ENCODE assay signal across 1 cellular context in the genomic region with DNA sequence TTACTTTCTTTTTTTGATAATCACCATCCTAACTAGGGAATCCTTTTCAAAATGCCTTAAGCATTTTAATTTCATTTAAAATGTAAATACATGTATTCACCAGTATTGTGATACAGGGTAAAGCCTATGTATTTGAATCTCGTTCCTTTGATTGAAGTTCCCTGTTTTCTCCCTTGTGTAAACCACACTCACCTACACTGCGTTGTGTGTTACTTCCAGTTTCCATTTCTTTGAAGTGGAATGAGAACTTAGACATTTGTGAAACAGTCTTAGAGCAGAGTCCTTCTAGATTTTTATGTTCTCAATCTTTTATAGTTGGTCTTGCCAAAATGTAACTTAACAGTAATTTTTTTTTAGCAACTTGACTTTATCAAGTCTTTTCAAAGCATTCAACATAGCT.
TF ChIP-seq lines count a peak whose summit lies in the region.

No MANE protein-coding gene starts in this region.

TF ChIP-seq in WTC11, 78 proteins besides CTCF, POLR2A, EP300 and RAD21 (continued from another document):
- TF ChIP-seq, protein P1, sequence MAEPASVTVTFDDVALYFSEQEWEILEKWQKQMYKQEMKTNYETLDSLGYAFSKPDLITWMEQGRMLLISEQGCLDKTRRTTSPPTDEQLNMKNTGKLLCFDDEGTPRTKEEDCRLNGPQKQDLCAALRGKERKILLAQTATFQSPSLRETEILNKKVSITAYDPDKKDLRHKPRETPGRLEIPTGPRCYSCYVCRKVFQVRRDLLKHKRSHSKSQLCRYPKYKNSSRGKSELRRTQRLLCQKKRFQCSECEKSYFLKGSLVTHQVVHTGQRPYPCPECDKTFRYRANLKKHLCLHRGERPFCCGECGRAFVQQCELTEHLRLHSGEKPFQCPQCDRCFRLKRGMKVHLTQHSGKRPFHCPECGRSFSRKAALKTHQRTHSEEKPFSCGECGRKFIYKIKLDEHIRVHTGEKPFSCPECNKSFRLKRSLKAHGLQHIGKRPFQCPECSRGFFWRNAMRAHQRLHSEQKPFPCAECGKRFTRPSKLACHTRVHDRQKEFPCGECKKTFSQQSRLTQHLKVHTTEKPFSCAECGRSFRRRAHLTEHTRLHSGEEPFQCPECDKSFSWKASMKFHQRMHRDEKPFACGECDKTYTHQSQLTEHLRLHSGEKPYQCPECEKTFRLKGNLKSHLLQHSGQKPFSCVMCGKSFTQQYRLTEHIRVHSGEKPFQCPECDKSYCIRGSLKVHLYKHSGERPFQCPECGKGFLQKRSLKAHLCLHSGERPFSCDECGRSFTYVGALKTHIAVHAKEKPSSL (CRISPR knock-in tag; conservative IDR thresholded peaks at IDR 0.05) = no peak
- TF ChIP-seq, protein P2, sequence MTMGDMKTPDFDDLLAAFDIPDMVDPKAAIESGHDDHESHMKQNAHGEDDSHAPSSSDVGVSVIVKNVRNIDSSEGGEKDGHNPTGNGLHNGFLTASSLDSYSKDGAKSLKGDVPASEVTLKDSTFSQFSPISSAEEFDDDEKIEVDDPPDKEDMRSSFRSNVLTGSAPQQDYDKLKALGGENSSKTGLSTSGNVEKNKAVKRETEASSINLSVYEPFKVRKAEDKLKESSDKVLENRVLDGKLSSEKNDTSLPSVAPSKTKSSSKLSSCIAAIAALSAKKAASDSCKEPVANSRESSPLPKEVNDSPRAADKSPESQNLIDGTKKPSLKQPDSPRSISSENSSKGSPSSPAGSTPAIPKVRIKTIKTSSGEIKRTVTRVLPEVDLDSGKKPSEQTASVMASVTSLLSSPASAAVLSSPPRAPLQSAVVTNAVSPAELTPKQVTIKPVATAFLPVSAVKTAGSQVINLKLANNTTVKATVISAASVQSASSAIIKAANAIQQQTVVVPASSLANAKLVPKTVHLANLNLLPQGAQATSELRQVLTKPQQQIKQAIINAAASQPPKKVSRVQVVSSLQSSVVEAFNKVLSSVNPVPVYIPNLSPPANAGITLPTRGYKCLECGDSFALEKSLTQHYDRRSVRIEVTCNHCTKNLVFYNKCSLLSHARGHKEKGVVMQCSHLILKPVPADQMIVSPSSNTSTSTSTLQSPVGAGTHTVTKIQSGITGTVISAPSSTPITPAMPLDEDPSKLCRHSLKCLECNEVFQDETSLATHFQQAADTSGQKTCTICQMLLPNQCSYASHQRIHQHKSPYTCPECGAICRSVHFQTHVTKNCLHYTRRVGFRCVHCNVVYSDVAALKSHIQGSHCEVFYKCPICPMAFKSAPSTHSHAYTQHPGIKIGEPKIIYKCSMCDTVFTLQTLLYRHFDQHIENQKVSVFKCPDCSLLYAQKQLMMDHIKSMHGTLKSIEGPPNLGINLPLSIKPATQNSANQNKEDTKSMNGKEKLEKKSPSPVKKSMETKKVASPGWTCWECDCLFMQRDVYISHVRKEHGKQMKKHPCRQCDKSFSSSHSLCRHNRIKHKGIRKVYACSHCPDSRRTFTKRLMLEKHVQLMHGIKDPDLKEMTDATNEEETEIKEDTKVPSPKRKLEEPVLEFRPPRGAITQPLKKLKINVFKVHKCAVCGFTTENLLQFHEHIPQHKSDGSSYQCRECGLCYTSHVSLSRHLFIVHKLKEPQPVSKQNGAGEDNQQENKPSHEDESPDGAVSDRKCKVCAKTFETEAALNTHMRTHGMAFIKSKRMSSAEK (CRISPR knock-in tag; IDR thresholded peaks at IDR 0.05; ENCODE audit: borderline replicate concordance) = no peak
- TF ChIP-seq FOXP1 (CRISPR knock-in tag; IDR thresholded peaks at IDR 0.05; ENCODE audit: borderline replicate concordance) (no peak), FOXK1 (CRISPR knock-in tag; IDR thresholded peaks at IDR 0.05) (no peak)
